7 cellular contexts compared by ENCODE assay signal in genomic region chr18:68790290-68790689, GRCh38. TPM values are rescaled to one million over a fixed set of nuclear protein-coding genes. Genes with fewer than 3 reads are reported as not detected.
A peak's percentile ranks its signal among the peaks of the same experiment; 100 is the strongest.
DNase-seq lines count a peak whose midpoint lies in the region; ATAC-seq, FAIRE-seq and TF ChIP-seq lines count a peak whose summit lies in the region.
"Not testable (repeated sequence)": the region's sequence is repeated elsewhere in the genome, so short reads cannot be mapped to it uniquely, and the experiment has no call there.
"Had no signal": no experiment of that assay in that cellular context is flagged by ENCODE, and none has a peak within 500 bp of the region (broad histone marks: within the 10 kb centered on the region; RNA-seq: fewer than 3 reads in every experiment).

No MANE protein-coding gene starts in this region.

- intact Hi-C loops in PC-9 (cut with micrococcal nuclease; ENCODE audit: unreplicated experiment); HepG2 (cut with micrococcal nuclease; ENCODE audit: unreplicated experiment): not testable (repeated sequence)

- H3K9me3 ChIP-seq in HUES6 (ENCODE audit: control insufficient read depth, insufficient read depth, low read depth, low read length); PC-9 (ENCODE audit: insufficient read depth, low read depth); endodermal cell (ENCODE audit: control insufficient read depth, low read length); HepG2 (ENCODE audit: low read length): not testable (repeated sequence)

- not testable (repeated sequence) for H3K27ac ChIP-seq in HUES6 (ENCODE audit: low read depth, low read length); PC-9; endodermal cell (ENCODE audit: low read depth, low read length); HepG2 (ENCODE audit: extremely low read length, insufficient read depth, low read length)

- not testable (repeated sequence) for H3K27me3 ChIP-seq in HUES6 (ENCODE audit: control insufficient read depth, insufficient read depth, low read length); PC-9 (ENCODE audit: insufficient read depth, low read depth); endodermal cell (ENCODE audit: control insufficient read depth, insufficient read depth, low read length, poor library complexity, severe bottlenecking); HepG2 (ENCODE audit: control insufficient read depth in 1 of 2, insufficient read depth in 2 of 2, low read length in 2 of 2)

- H3K27me3 Mint-ChIP-seq in endodermal cell (ENCODE audit: insufficient read depth), result not testable (repeated sequence)

- not testable (repeated sequence) for ATAC-seq in HepG2

- H3K36me3 ChIP-seq in HUES6 (ENCODE audit: control insufficient read depth, insufficient read depth, low read length); PC-9 (ENCODE audit: low read depth); endodermal cell (ENCODE audit: control insufficient read depth, insufficient read depth, low read length); HepG2 (replicated peaks in 1 of 2; ENCODE audit: control insufficient read depth in 1 of 2, insufficient read depth in 2 of 2, low read length in 2 of 2): not testable (repeated sequence)

- H3K4me3 ChIP-seq in HUES6 (ENCODE audit: low read depth, low read length) (peak overlapping the region; percentile 50), PC-9 (peak overlapping the region; percentile 33; the same call in 1 of the 2 replicates)
- H3K4me3 ChIP-seq in endodermal cell (ENCODE audit: low read length); HepG2 (replicated peaks in 1 of 3; ENCODE audit: insufficient read depth in 1 of 3, low read depth in 2 of 3, low read length in 3 of 3): not testable (repeated sequence)

- not testable (repeated sequence) for BruUV-seq in PC-9 (replicated peaks; lab: Mats Ljungman, UMichigan); HepG2 (replicated peaks; lab: Mats Ljungman, UMichigan)

- peak overlapping the region; percentile 82; the same call in 1 of the 2 replicates for H3K4me2 ChIP-seq in PC-9
- H3K4me2 ChIP-seq in HepG2 (ENCODE audit: low read depth, low read length), result not testable (repeated sequence)

- TF ChIP-seq POLR2A in HepG2 (IDR thresholded peaks at IDR 0.05; ENCODE audit: insufficient read depth in 1 of 2, low read depth in 2 of 2, low read length in 2 of 2), result not testable (repeated sequence)

- FAIRE-seq in HepG2 (lab: Jason Lieb, UNC), result not testable (repeated sequence)

- not testable (repeated sequence) for H3F3A ChIP-seq in PC-9 (ENCODE audit: insufficient read depth, low read depth)

- not testable (repeated sequence) for H2AFZ ChIP-seq in PC-9; HepG2 (ENCODE audit: low read length)

- TF ChIP-seq CTCF in PC-9 (conservative IDR thresholded peaks at IDR 0.05); endodermal cell (conservative IDR thresholded peaks at IDR 0.05); HepG2 (CRISPR knock-in tag; IDR thresholded peaks at IDR 0.05): not testable (repeated sequence)

- H3K9ac ChIP-seq in HUES6 (ENCODE audit: low read length), result peak overlapping the region; percentile 45
- not testable (repeated sequence) for H3K9ac ChIP-seq in endodermal cell (ENCODE audit: extremely low read depth, low read length, poor library complexity, severe bottlenecking); HepG2 (ENCODE audit: insufficient read depth, low read depth, low read length)

- POLR2A ChIA-PET in PC-9 (lab: Charles Lee; ENCODE audit: unreplicated experiment); HepG2 (lab: Yijun Ruan, JAX): not testable (repeated sequence)

- not testable (repeated sequence) for H3K27ac Mint-ChIP-seq in endodermal cell

- H3K9me2 ChIP-seq in PC-9 (ENCODE audit: insufficient read depth), result not testable (repeated sequence)

- H3K4me1 ChIP-seq in HUES6 (ENCODE audit: control insufficient read depth, insufficient read depth, low read length); PC-9 (replicated peaks; ENCODE audit: insufficient read depth); endodermal cell (ENCODE audit: control insufficient read depth, insufficient read depth, low read length); HepG2 (ENCODE audit: insufficient read depth, low read length): not testable (repeated sequence)

- CTCF ChIA-PET in PC-9 (lab: Charles Lee); HepG2 (lab: Yijun Ruan, JAX; ENCODE audit: low intra/inter-chr PET ratio, low total read pairs): not testable (repeated sequence)

- not testable (repeated sequence) for H4K20me1 ChIP-seq in PC-9 (ENCODE audit: insufficient read depth); HepG2 (ENCODE audit: insufficient read depth, low read length)

- not testable (repeated sequence) for TF ChIP-seq RAD21 in HepG2 (CRISPR knock-in tag; IDR thresholded peaks at IDR 0.05)

- 83% methylated on average over 15 of the region's 22 CpGs; no CpG with 5 or more reads in 1 of the 2 experiments for WGBS in endodermal cell (ENCODE audit: insufficient coverage in 1 of 2, insufficient read length in 1 of 2), 2 experiments
- 52% methylated on average over 20 of the region's 22 CpGs for WGBS in HepG2 (ENCODE audit: low lambda C conversion rate)

- not testable (repeated sequence) for H3K4me1 Mint-ChIP-seq in endodermal cell

- H3K36me3 Mint-ChIP-seq in endodermal cell (ENCODE audit: low read depth), result not testable (repeated sequence)

- TF ChIP-seq EP300 in HepG2 (IDR thresholded peaks at IDR 0.05; ENCODE audit: low read depth in 2 of 2, low read length in 2 of 2); HepG2 (CRISPR knock-in tag; IDR thresholded peaks at IDR 0.05; ENCODE audit: borderline replicate concordance): not testable (repeated sequence)

- peak overlapping the region; percentile 54 for H3K4me3 Mint-ChIP-seq in endodermal cell

- DNase-seq in NCI-H146 (lab: John Stamatoyannopoulos, UW) (peak; percentile 27), NCI-H748 (lab: John Stamatoyannopoulos, UW; ENCODE audit: unreplicated experiment) (peak; percentile 56), PC-9 (peak in 1 of 2 experiments; percentile 7)
- not testable (repeated sequence) for DNase-seq in endodermal cell; HepG2 (ENCODE audit: low spot score)

- H3K9me3 Mint-ChIP-seq in endodermal cell, result not testable (repeated sequence)

- in situ Hi-C loops in HepG2 (cut with HindIII; ENCODE audit: extremely low pct_ligation_motif_present, low pct_unique_long_range_greater_than_20kb), result not testable (repeated sequence)

- H3K79me2 ChIP-seq in PC-9 (ENCODE audit: low read depth); HepG2 (ENCODE audit: insufficient read depth, low read length): not testable (repeated sequence)

TF ChIP-seq in HepG2, 621 proteins besides CTCF, POLR2A, EP300 and RAD21:
- TF ChIP-seq ZNF281 (CRISPR knock-in tag; IDR thresholded peaks at IDR 0.05; ENCODE audit: borderline replicate concordance), result peak; percentile 55; the same call in 1 of the 2 replicates

RNA-seq across cellular contexts. Expression of gene CCDC102B, which starts 7.6 kb away (rescaled TPM):
- total RNA-seq in PC-9 (2021) (1.9 and 2.3 TPM in 2 replicates), endodermal cell (1 to 10 TPM; 4.9 to 5.0 TPM), HepG2 (2016; rRNA removed; fragmentation: Illumina TruSeq; extraction: Trizol) (3.7 and 4.4 TPM in 2 replicates)
- 8.2 TPM for polyA plus RNA-seq in endodermal cell (2013, experiment 1 of 2)
- polyA plus RNA-seq in endodermal cell (2013, experiment 2 of 2), result 6.8 TPM
- 2.3 and 2.6 TPM in 2 replicates for total RNA-seq in HepG2 (2016; cell fraction: cytosol; rRNA removed; fragmentation: Illumina TruSeq; extraction: Trizol; ENCODE audit: low read depth)
- 3.8 and 5.9 TPM in 2 replicates for total RNA-seq in HepG2 (2016; cell fraction: insoluble cytoplasmic fraction; rRNA removed; fragmentation: Illumina TruSeq; extraction: Trizol)
- 4.5 TPM in 2 replicates for total RNA-seq in HepG2 (2016; cell fraction: membrane; rRNA removed; fragmentation: Illumina TruSeq; extraction: Trizol)
- total RNA-seq in HepG2 (2016; cell fraction: nucleus; rRNA removed; fragmentation: Illumina TruSeq; extraction: Trizol), result 6.1 and 6.7 TPM in 2 replicates
- polyA plus RNA-seq in HepG2 (2011; rRNA removed), result 2.3 TPM in 2 replicates
- 1.8 and 2.1 TPM in 2 replicates for polyA plus RNA-seq in HepG2 (2011; cell fraction: cytosol; rRNA removed)
- 2.3 and 3.0 TPM in 2 replicates for polyA plus RNA-seq in HepG2 (2011; cell fraction: nucleus; rRNA removed)
- polyA plus RNA-seq in HepG2 (2012), result 3.4 and 4.2 TPM in 2 replicates
- polyA plus RNA-seq in HepG2 (2016; cell fraction: cytosol; fragmentation: Illumina TruSeq; extraction: Trizol; ENCODE audit: low read depth), result 2.0 TPM in 2 replicates
- polyA plus RNA-seq in HepG2 (2016; cell fraction: insoluble cytoplasmic fraction; fragmentation: Illumina TruSeq; extraction: Trizol; ENCODE audit: low read depth), result 3.3 and 4.7 TPM in 2 replicates
- polyA plus RNA-seq in HepG2 (2016; cell fraction: membrane; fragmentation: Illumina TruSeq; extraction: Trizol; ENCODE audit: low read depth), result 3.4 and 4.8 TPM in 2 replicates
- polyA plus RNA-seq in HepG2 (2016; cell fraction: nucleus; fragmentation: Illumina TruSeq; extraction: Trizol; ENCODE audit: insufficient read depth, low read depth), result 3.9 and 5.5 TPM in 2 replicates
- 1.4 and 2.4 TPM in 2 replicates for polyA minus RNA-seq in HepG2 (2011; rRNA and poly(A)+ RNA removed; ENCODE audit: low replicate concordance)
- 0.53 and 0.69 TPM in 2 replicates for polyA minus RNA-seq in HepG2 (2011; cell fraction: cytosol; rRNA and poly(A)+ RNA removed)
- 30.6 and 38.0 TPM in 2 replicates for polyA minus RNA-seq in HepG2 (2011; cell fraction: nucleus; rRNA and poly(A)+ RNA removed)
- total RNA-seq: HT-29 had no signal
